Comparison of ENCODE assay signal across 30 cellular contexts in the genomic region with DNA sequence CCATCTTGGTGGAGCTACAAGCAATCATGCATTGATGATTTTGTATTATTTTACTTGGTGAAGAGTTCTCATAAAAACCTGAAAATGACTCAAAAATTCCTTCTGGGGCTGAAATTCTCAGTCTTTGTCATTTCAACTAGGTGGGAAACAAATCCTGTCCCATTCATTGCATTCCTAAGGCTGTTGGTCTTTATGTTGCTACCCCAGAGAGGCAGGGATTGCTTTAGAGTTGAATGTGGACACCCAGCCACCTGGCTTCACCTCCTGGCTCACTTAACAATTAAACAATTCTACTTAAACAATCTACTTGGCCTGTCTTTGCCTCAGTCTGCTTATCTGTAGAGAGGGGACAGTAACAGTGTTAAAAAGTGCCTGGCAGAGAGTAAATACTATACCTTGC.
"Had no signal": no experiment of that assay in that cellular context is flagged by ENCODE, and none has a peak within 500 bp of the region (broad histone marks: within the 10 kb centered on the region; RNA-seq: fewer than 3 reads in every experiment).

No MANE protein-coding gene starts in this region.

- H3K27me3 Mint-ChIP-seq: activated CD4-positive, alpha-beta memory T cell treated with anti-CD3 and anti-CD28 coated beads, Interleukin-2, amount 10 ng/mL, durations not matched to agents 7 days and 5 days; activated CD4-positive, alpha-beta T cell treated with anti-CD3 and anti-CD28 coated beads, Interleukin-2, amount 10 ng/mL, durations not matched to agents 7 days and 5 days; central memory CD8-positive, alpha-beta T cell; effector memory CD8-positive, alpha-beta T cell had no signal

- H2AFZ ChIP-seq: hepatocyte had no signal

- H3K36me3 Mint-ChIP-seq: activated naive CD8-positive, alpha-beta T cell had no signal

- H3K9me3 Mint-ChIP-seq: activated CD4-positive, alpha-beta memory T cell treated with anti-CD3 and anti-CD28 coated beads, Interleukin-2, amount 10 ng/mL, durations not matched to agents 7 days and 5 days; activated CD4-positive, alpha-beta T cell treated with anti-CD3 and anti-CD28 coated beads, Interleukin-2, amount 10 ng/mL, durations not matched to agents 7 days and 5 days; activated T-helper 17 cell treated with anti-CD3 and anti-CD28 coated beads, Interleukin-2, amount 50 U/mL, for 72 hours; T-helper 2 cell treated with Interferon-gamma antibody and Interleukin-4, amounts not matched to agents 5 μg/mL and 100 μg/mL, for 36 hours had no signal

- DNase-seq: activated CD4-positive, alpha-beta memory T cell treated with anti-CD3 and anti-CD28 coated beads, Interleukin-2, amount 10 ng/mL, durations not matched to agents 7 days and 5 days; activated CD4-positive, alpha-beta T cell treated with anti-CD3 and anti-CD28 coated beads for 1 hour; activated CD4-positive, alpha-beta T cell treated with anti-CD3 and anti-CD28 coated beads for 4 hours; activated CD4-positive, alpha-beta T cell treated with anti-CD3 and anti-CD28 coated beads, Interleukin-2, amount 10 ng/mL, durations not matched to agents 7 days and 5 days; activated CD4-positive, alpha-beta T cell treated with anti-CD3 and anti-CD28 coated beads, Interleukin-2, amount 50 U/mL, for 4 hours; activated CD8-positive, alpha-beta memory T cell treated with anti-CD3 and anti-CD28 coated beads, Interleukin-2, amount 50 U/mL, for 48 hours; activated effector memory CD4-positive, alpha-beta T cell treated with Interleukin-2 at 50 U/mL for 16 hours; activated gamma-delta T cell treated with Interleukin-2 at 50 U/mL for 16 hours; activated naive CD4-positive, alpha-beta T cell treated with anti-CD3 and anti-CD28 coated beads, Interleukin-2, amount 50 U/mL, for 16 hours; activated naive CD4-positive, alpha-beta T cell treated with Interleukin-2 at 50 U/mL for 16 hours; activated T-cell treated with anti-CD3 and anti-CD28 coated beads, Interleukin-2, amount 50 U/mL, for 4 hours; amniotic stem cell; anterior cingulate cortex; brain microvascular endothelial cell; dermis blood vessel endothelial cell; effector CD4-positive, alpha-beta T cell; effector memory CD8-positive, alpha-beta T cell; erythroblast; esophagus squamous epithelium; foreskin melanocyte; heart right ventricle; T-helper 17 cell; T1000 had no signal

- H3K4me3 Mint-ChIP-seq: activated CD4-positive, alpha-beta memory T cell treated with anti-CD3 and anti-CD28 coated beads, Interleukin-2, amount 10 ng/mL, durations not matched to agents 7 days and 5 days; activated CD4-positive, alpha-beta T cell treated with anti-CD3 and anti-CD28 coated beads, Interleukin-2, amount 10 ng/mL, durations not matched to agents 7 days and 5 days; activated naive CD8-positive, alpha-beta T cell; activated T-cell treated with anti-CD3 and anti-CD28 coated beads, Interleukin-2, amount 50 U/mL, for 4 hours; activated T-helper 17 cell treated with anti-CD3 and anti-CD28 coated beads, Interleukin-2, amount 50 U/mL, for 72 hours; central memory CD8-positive, alpha-beta T cell; effector memory CD8-positive, alpha-beta T cell; T-helper 17 cell; T-helper 2 cell treated with Interferon-gamma antibody and Interleukin-4, amounts not matched to agents 5 μg/mL and 100 μg/mL, for 36 hours had no signal

- H3K4me1 ChIP-seq: esophagus squamous epithelium, heart right ventricle had no signal

- H3K4me1 Mint-ChIP-seq: activated CD4-positive, alpha-beta memory T cell treated with anti-CD3 and anti-CD28 coated beads, Interleukin-2, amount 10 ng/mL, durations not matched to agents 7 days and 5 days; activated CD4-positive, alpha-beta T cell treated with anti-CD3 and anti-CD28 coated beads, Interleukin-2, amount 10 ng/mL, durations not matched to agents 7 days and 5 days; activated T-helper 17 cell treated with anti-CD3 and anti-CD28 coated beads, Interleukin-2, amount 50 U/mL, for 72 hours; central memory CD8-positive, alpha-beta T cell; T-helper 17 cell had no signal

- H3K79me2 ChIP-seq: hepatocyte had no signal

- H3K9me3 ChIP-seq: esophagus squamous epithelium, gastroesophageal sphincter, heart right ventricle had no signal

- H3K27ac ChIP-seq: brain microvascular endothelial cell, coronary artery, esophagus squamous epithelium, gastroesophageal sphincter, heart right ventricle, hepatocyte had no signal

- H3K36me3 ChIP-seq: brain microvascular endothelial cell, esophagus squamous epithelium, gastroesophageal sphincter, heart right ventricle had no signal

- H3K4me3 ChIP-seq: coronary artery, esophagus squamous epithelium, gastroesophageal sphincter, heart right ventricle, hepatocyte had no signal

- ATAC-seq: activated T-cell treated with anti-CD3 and anti-CD28 coated beads, Interleukin-2, amount 50 U/mL, for 4 hours; activated T-helper 17 cell treated with anti-CD3 and anti-CD28 coated beads, Interleukin-2, amount 50 U/mL, for 72 hours; effector memory CD8-positive, alpha-beta T cell; gastroesophageal sphincter; heart right ventricle; T-helper 17 cell had no signal

- H3K4me2 ChIP-seq: hepatocyte had no signal

- H3K27me3 ChIP-seq: brain microvascular endothelial cell, esophagus squamous epithelium, gastroesophageal sphincter, heart right ventricle, hepatocyte had no signal

- H3K27ac Mint-ChIP-seq: activated CD4-positive, alpha-beta memory T cell treated with anti-CD3 and anti-CD28 coated beads, Interleukin-2, amount 10 ng/mL, durations not matched to agents 7 days and 5 days; activated CD4-positive, alpha-beta T cell treated with anti-CD3 and anti-CD28 coated beads, Interleukin-2, amount 10 ng/mL, durations not matched to agents 7 days and 5 days; activated naive CD8-positive, alpha-beta T cell; activated T-helper 17 cell treated with anti-CD3 and anti-CD28 coated beads, Interleukin-2, amount 50 U/mL, for 72 hours; effector memory CD8-positive, alpha-beta T cell; T-helper 17 cell; T-helper 2 cell treated with Interferon-gamma antibody and Interleukin-4, amounts not matched to agents 5 μg/mL and 100 μg/mL, for 36 hours had no signal
